Comparison of ENCODE assay signal across 8 cellular contexts in the genomic region with DNA sequence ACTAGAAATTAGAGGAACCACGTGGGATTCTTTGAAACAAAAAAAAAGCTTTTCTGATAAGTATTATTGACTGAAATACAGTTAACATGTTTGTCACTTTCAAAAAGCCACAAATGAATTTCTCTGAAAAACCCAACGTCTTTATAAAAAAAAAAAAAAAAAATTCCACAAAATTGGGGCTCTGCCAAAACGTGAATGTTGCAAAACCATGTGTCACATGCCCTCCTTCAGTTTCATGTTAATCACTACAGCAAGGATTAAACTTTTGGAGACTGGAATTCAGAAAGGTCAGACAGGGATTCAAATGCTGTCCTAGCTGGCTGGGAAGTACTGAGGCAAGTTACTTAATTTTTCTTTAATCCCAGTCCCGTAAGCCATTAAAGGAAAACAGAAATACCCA.
DNase-seq lines count a peak whose midpoint lies in the region; ATAC-seq, FAIRE-seq and TF ChIP-seq lines count a peak whose summit lies in the region.

No MANE protein-coding gene starts in this region.

- no peak overlapping the region for H2AK5ac ChIP-seq in H9 (ENCODE audit: insufficient read length, low read length)

- H4K8ac ChIP-seq in H9 (replicated peaks; ENCODE audit: insufficient read length, low read depth, low read length), result no peak overlapping the region

- DNase-seq in ACHN (peak; percentile 76), KBM-7 (peak; percentile 86), K562 (ENCODE audit: extremely low read depth in 1 of 4, low spot score in 3 of 4) (peak in 1 of 4 experiments; percentile 30), kidney tubule cell (ENCODE audit: low spot score) (peak; percentile 82), H9 (no peak), HK-2 (ENCODE audit: unreplicated experiment) (no peak)

- H2BK12ac ChIP-seq in H9 (ENCODE audit: insufficient read length, low read depth, low read length), result no peak overlapping the region

- no peak overlapping the region for H3K27ac Mint-ChIP-seq in H9

- no peak overlapping the region for H2BK20ac ChIP-seq in H9 (ENCODE audit: low read depth, low read length, poor library complexity, severe bottlenecking)

- FAIRE-seq in K562 (lab: Jason Lieb, UNC), result no peak

- no peak for TF ChIP-seq RAD21 in K562 (CRISPR knock-in tag; conservative IDR thresholded peaks at IDR 0.05 in 1 of 2, IDR thresholded peaks at IDR 0.05 in 1 of 2)

- H3K4ac ChIP-seq in H9 (ENCODE audit: low read depth, low read length), result no peak overlapping the region

- no peak overlapping the region for H3K4me3 ChIP-seq in K562

- H3T11ph ChIP-seq in H9 (ENCODE audit: low read length), result no peak overlapping the region

- no peaks in the 10 kb centered on the region for H3K9me1 ChIP-seq in K562 (ENCODE audit: control insufficient read depth, insufficient read depth, low read length)

- no peak for ATAC-seq in K562
- ATAC-seq in GM18868 (IDR thresholded peaks at IDR 0.05; ENCODE audit: unreplicated experiment), result no peak
- ATAC-seq in HG03432 (IDR thresholded peaks at IDR 0.05; ENCODE audit: unreplicated experiment), result no peak

- no peak overlapping the region for H3K4me3 Mint-ChIP-seq in H9

- no peak for TF ChIP-seq EP300 in K562 (IDR thresholded peaks at IDR 0.05; ENCODE audit: low read length)

- no peak overlapping the region for H2BK5ac ChIP-seq in H9 (ENCODE audit: insufficient read length, low read length)

- H3K4me1 ChIP-seq in K562 (replicated peaks in 1 of 2; ENCODE audit: control insufficient read depth in 2 of 2, insufficient read depth in 2 of 2, low read length in 2 of 2) (peaks cover 18 to 21% of the 10 kb centered on the region in 2 experiments), H9 (ENCODE audit: insufficient read depth, low read length) (peaks cover 3% of the 10 kb centered on the region; the same call in 1 of the 2 replicates)

- no peak for TF ChIP-seq POLR2A in K562 (conservative IDR thresholded peaks at IDR 0.05)

- POLR2A ChIA-PET in K562 (lab: Yijun Ruan, JAX), result interaction anchor here (0.7 to 1.2 kb wide), 3 partner anchors 10 to 98 kb away, joined by 3 read pairs; no protein-coding TSS in a partner anchor

- no peak overlapping the region for H4K5ac ChIP-seq in H9 (ENCODE audit: insufficient read length, low read depth, low read length)

- no peak overlapping the region for H4K91ac ChIP-seq in H9 (ENCODE audit: insufficient read length, low read depth, low read length)

- no peak overlapping the region for H3K14ac ChIP-seq in H9 (ENCODE audit: insufficient read depth, low read length)

- H3K9ac ChIP-seq in K562 (ENCODE audit: insufficient read depth in 1 of 2, low read depth in 2 of 2, low read length in 2 of 2), result no peak overlapping the region
- no peak overlapping the region for H3K9ac ChIP-seq in H9 (ENCODE audit: extremely low read depth, insufficient read length, low read length)

- H3K23me2 ChIP-seq in H9 (ENCODE audit: insufficient read length, low read depth, low read length, poor library complexity, severe bottlenecking), result no peaks in the 10 kb centered on the region

- no peak overlapping the region for H3K23ac ChIP-seq in H9 (ENCODE audit: insufficient read length, low read depth, low read length)

- TF ChIP-seq CTCF in K562 (IDR thresholded peaks at IDR 0.05 in 2 of 3, conservative IDR thresholded peaks at IDR 0.05 in 1 of 3; ENCODE audit: insufficient read depth in 2 of 3, low read depth in 1 of 3, low read length in 3 of 3) (no peak), H9 (conservative IDR thresholded peaks at IDR 0.05) (no peak)

- H4K20me1 ChIP-seq in K562 (replicated peaks; ENCODE audit: control insufficient read depth, insufficient read depth, low read length), result peaks cover 5% of the 10 kb centered on the region; the same call in 1 of the 2 replicates
- H4K20me1 ChIP-seq in H9 (ENCODE audit: control insufficient read depth, insufficient read depth, insufficient read length), result no peaks in the 10 kb centered on the region

- no TSS peak for BruUV-seq in K562 (replicated peaks; lab: Mats Ljungman, UMichigan)

- CTCF ChIA-PET in K562 (lab: Yijun Ruan, JAX; ENCODE audit: low intra/inter-chr PET ratio), result no interaction called here

- no peak overlapping the region for H3K4me2 ChIP-seq in K562 (ENCODE audit: insufficient read depth, low read length)
- no peak overlapping the region for H3K4me2 ChIP-seq in H9 (ENCODE audit: insufficient read depth, insufficient read length, low read length)

- H3K27me3 Mint-ChIP-seq in H9 (ENCODE audit: low read depth), result no peaks in the 10 kb centered on the region

- H3K27ac ChIP-seq in K562 (ENCODE audit: extremely low read depth, low read depth, low read length) (no peak overlapping the region), H9 (ENCODE audit: insufficient read length, low read depth, low read length) (no peak overlapping the region)

- H3K27me3 ChIP-seq in K562 (ENCODE audit: control insufficient read depth in 2 of 2, insufficient read depth in 2 of 2, low read length in 2 of 2) (no peaks in the 10 kb centered on the region), H9 (ENCODE audit: insufficient read depth, low read length) (no peaks in the 10 kb centered on the region)

- no peak overlapping the region for H3K18ac ChIP-seq in H9 (ENCODE audit: insufficient read length, low read depth, low read length)

- H3K79me2 ChIP-seq in K562 (ENCODE audit: control insufficient read depth, insufficient read depth, low read length), result no peaks in the 10 kb centered on the region
- no peaks in the 10 kb centered on the region for H3K79me2 ChIP-seq in H9 (ENCODE audit: insufficient read depth, low read length)

- no peak overlapping the region for H2BK120ac ChIP-seq in H9 (ENCODE audit: low read depth, low read length, poor library complexity, severe bottlenecking)

- H3K36me3 Mint-ChIP-seq in H9 (ENCODE audit: insufficient read depth in 1 of 3, low read depth in 3 of 3), result no peaks in the 10 kb centered on the region

- H2BK15ac ChIP-seq in H9 (ENCODE audit: low read depth, low read length), result no peak overlapping the region

- no peak overlapping the region for H3K56ac ChIP-seq in H9 (ENCODE audit: insufficient read length, low read depth, low read length)

- H3K36me3 ChIP-seq in K562 (ENCODE audit: control insufficient read depth, insufficient read depth, low read length), result no peaks in the 10 kb centered on the region

- no peaks in the 10 kb centered on the region for H3K9me3 Mint-ChIP-seq in H9

- H2AFZ ChIP-seq in K562 (ENCODE audit: low read depth, low read length), result peak overlapping the region; percentile 75
- H2AFZ ChIP-seq in H9 (ENCODE audit: low read length), result no peak overlapping the region

- no peaks in the 10 kb centered on the region for H3K79me1 ChIP-seq in H9 (ENCODE audit: insufficient read depth, low read depth, low read length, poor library complexity, severe bottlenecking)

- WGBS in K562 (ENCODE audit: insufficient coverage, low coverage, missing lambda C conversion rate), result 22% methylated on average over 4 of the region's 4 CpGs
- no CpG with 5 or more reads among the region's 4 CpGs for WGBS in H9 (ENCODE audit: extremely low coverage, insufficient read length, low lambda C conversion rate)

- in situ Hi-C loops in ACHN (cut with HindIII; ENCODE audit: low pct_ligation_motif_present, low pct_unique_long_range_greater_than_20kb, low sequenced_read_pairs) (no loop called here), KBM-7 (cut with MboI; ENCODE audit: low pct_unique_long_range_greater_than_20kb, low sequenced_read_pairs) (no loop called here), K562 (cut with MboI) (no loop called here)

- intact Hi-C loops in K562 (cut with micrococcal nuclease), result no loop called here

- H3K4me1 Mint-ChIP-seq in H9, result peaks cover 18 to 22% of the 10 kb centered on the region in 2 experiments

- H3K9me3 ChIP-seq in K562 (replicated peaks; ENCODE audit: control insufficient read depth, insufficient read depth, low read depth, low read length) (no peaks in the 10 kb centered on the region), H9 (ENCODE audit: control insufficient read depth, low read depth, low read length) (no peaks in the 10 kb centered on the region)

TF ChIP-seq in K562, 482 proteins besides CTCF, POLR2A, EP300 and RAD21 (continues in another document):
- TF ChIP-seq RAD51 (IDR thresholded peaks at IDR 0.05; ENCODE audit: borderline replicate concordance, low read depth) (peak; percentile 45), BHLHE40 (IDR thresholded peaks at IDR 0.05; ENCODE audit: low read length) (peak; percentile 69), NFIC (IDR thresholded peaks at IDR 0.05) (peak; percentile 86), KAT2B (IDR thresholded peaks at IDR 0.05; ENCODE audit: low read depth, low read length) (no peak), ZNF785 (CRISPR knock-in tag; IDR thresholded peaks at IDR 0.05) (no peak), POLR3G (IDR thresholded peaks at IDR 0.05; ENCODE audit: extremely low read depth, insufficient read length, insufficient replicate concordance) (no peak), ZNF134 (CRISPR knock-in tag; conservative IDR thresholded peaks at IDR 0.05) (no peak)
- TF ChIP-seq, protein P1, sequence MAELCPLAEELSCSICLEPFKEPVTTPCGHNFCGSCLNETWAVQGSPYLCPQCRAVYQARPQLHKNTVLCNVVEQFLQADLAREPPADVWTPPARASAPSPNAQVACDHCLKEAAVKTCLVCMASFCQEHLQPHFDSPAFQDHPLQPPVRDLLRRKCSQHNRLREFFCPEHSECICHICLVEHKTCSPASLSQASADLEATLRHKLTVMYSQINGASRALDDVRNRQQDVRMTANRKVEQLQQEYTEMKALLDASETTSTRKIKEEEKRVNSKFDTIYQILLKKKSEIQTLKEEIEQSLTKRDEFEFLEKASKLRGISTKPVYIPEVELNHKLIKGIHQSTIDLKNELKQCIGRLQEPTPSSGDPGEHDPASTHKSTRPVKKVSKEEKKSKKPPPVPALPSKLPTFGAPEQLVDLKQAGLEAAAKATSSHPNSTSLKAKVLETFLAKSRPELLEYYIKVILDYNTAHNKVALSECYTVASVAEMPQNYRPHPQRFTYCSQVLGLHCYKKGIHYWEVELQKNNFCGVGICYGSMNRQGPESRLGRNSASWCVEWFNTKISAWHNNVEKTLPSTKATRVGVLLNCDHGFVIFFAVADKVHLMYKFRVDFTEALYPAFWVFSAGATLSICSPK (IDR thresholded peaks at IDR 0.05; ENCODE audit: borderline replicate concordance), result no peak
- TF ChIP-seq, protein P2, sequence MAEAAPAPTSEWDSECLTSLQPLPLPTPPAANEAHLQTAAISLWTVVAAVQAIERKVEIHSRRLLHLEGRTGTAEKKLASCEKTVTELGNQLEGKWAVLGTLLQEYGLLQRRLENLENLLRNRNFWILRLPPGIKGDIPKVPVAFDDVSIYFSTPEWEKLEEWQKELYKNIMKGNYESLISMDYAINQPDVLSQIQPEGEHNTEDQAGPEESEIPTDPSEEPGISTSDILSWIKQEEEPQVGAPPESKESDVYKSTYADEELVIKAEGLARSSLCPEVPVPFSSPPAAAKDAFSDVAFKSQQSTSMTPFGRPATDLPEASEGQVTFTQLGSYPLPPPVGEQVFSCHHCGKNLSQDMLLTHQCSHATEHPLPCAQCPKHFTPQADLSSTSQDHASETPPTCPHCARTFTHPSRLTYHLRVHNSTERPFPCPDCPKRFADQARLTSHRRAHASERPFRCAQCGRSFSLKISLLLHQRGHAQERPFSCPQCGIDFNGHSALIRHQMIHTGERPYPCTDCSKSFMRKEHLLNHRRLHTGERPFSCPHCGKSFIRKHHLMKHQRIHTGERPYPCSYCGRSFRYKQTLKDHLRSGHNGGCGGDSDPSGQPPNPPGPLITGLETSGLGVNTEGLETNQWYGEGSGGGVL (CRISPR knock-in tag; IDR thresholded peaks at IDR 0.05), result no peak

Comparison
In these comparisons a context has a peak if more than half of its experiments do, and no peak if none do; other contexts are left out.
1. DNase-seq: peak in ACHN (single experiment), KBM-7 (single experiment) and kidney tubule cell (single experiment); none in H9 (single experiment) and HK-2 (single experiment).